25 cellular contexts compared by ENCODE assay signal in genomic region chr7:1351881-1352625, GRCh38.
DNase-seq lines count a peak whose midpoint lies in the region; ATAC-seq and TF ChIP-seq lines count a peak whose summit lies in the region.
"Had no signal": no experiment of that assay in that cellular context is flagged by ENCODE, and none has a peak within 500 bp of the region (broad histone marks: within the 10 kb centered on the region; RNA-seq: fewer than 3 reads in every experiment).

No MANE protein-coding gene starts in this region.

- peaks cover 4% of the 10 kb centered on the region for H3K27me3 Mint-ChIP-seq in activated naive CD4-positive, alpha-beta T cell treated with anti-CD3 and anti-CD28 coated beads for 36 hours (ENCODE audit: low read depth)

- H3K36me3 ChIP-seq in right atrium auricular region (no peaks in the 10 kb centered on the region), aorta (ENCODE audit: control insufficient read depth in 1 of 2, insufficient read depth in 2 of 2, low read length in 1 of 2) (no peaks in the 10 kb centered on the region)
- H3K36me3 ChIP-seq: BE2C; BLaER1 treated with 17β-estradiol and CSF1 and Interleukin-3, amounts not matched to agents 10 nM and 100 nM had no signal

- H3K4me3 ChIP-seq in right atrium auricular region (no peak overlapping the region), aorta (ENCODE audit: low read length in 2 of 2) (no peak overlapping the region)
- H3K4me3 ChIP-seq: A549; BLaER1 treated with 17β-estradiol and CSF1 and Interleukin-3, amounts not matched to agents 10 nM and 100 nM; GM12878; GM23248 had no signal

- no peaks in the 10 kb centered on the region for H3K27me3 ChIP-seq in right atrium auricular region
- no peaks in the 10 kb centered on the region for H3K27me3 ChIP-seq in aorta (ENCODE audit: control insufficient read depth in 1 of 2, insufficient read depth in 2 of 2, low read length in 1 of 2)
- H3K27me3 ChIP-seq: BLaER1 treated with 17β-estradiol and CSF1 and Interleukin-3, amounts not matched to agents 10 nM and 100 nM had no signal

- no peak overlapping the region for H3K27ac Mint-ChIP-seq in activated naive CD4-positive, alpha-beta T cell treated with anti-CD3 and anti-CD28 coated beads for 36 hours
- H3K27ac Mint-ChIP-seq: CD14-positive monocyte; CD4-positive, alpha-beta T cell had no signal

- H3K9me3 ChIP-seq in right atrium auricular region, result no peaks in the 10 kb centered on the region
- no peaks in the 10 kb centered on the region for H3K9me3 ChIP-seq in aorta (ENCODE audit: control insufficient read depth, low read length)
- H3K9me3 ChIP-seq: A549; BE2C; BLaER1 treated with 17β-estradiol and CSF1 and Interleukin-3, amounts not matched to agents 10 nM and 100 nM had no signal

- H3K9me3 Mint-ChIP-seq in activated naive CD4-positive, alpha-beta T cell treated with anti-CD3 and anti-CD28 coated beads for 36 hours, result no peaks in the 10 kb centered on the region
- H3K9me3 Mint-ChIP-seq: CD4-positive, alpha-beta T cell; CD8-positive, alpha-beta memory T cell had no signal

- WGBS in aorta, 2 donors, result 80 to 83% methylated on average over 30 of the region's 30 CpGs

- intact Hi-C loops in Right ventricle myocardium superior (cut with DNase I) (no loop called here), posterior vena cava (cut with DNase I) (no loop called here), aorta (cut with DNase I) (no loop called here)
- intact Hi-C loops in activated naive CD4-positive, alpha-beta T cell treated with anti-CD3 and anti-CD28 coated beads for 36 hours (cut with micrococcal nuclease), result no loop called here

- DNase-seq in Right ventricle myocardium superior, result peak; percentile 17
- no peak for DNase-seq in right atrium auricular region (ENCODE audit: low spot score)
- DNase-seq in left kidney (ENCODE audit: low read depth, low spot score), result peak; percentile 1
- DNase-seq in posterior vena cava (ENCODE audit: low spot score), result peak; percentile 75
- peak; percentile 10 to 71 for DNase-seq in aorta
- DNase-seq in activated naive CD4-positive, alpha-beta T cell treated with anti-CD3 and anti-CD28 coated beads for 36 hours, result no peak
- DNase-seq in islet precursor cell, result no peak
- DNase-seq: 8988T; ACHN; AML-193; BE2C; CD4-positive, alpha-beta T cell; CD8-positive, alpha-beta memory T cell; DMS 273 treated with DMSO at 0.1 percent for 48 hours; DMS79; EL; GDM1; GM23248; H7; HCEC 1CT had no signal

- H3K4me1 ChIP-seq in right atrium auricular region (no peaks in the 10 kb centered on the region), aorta (ENCODE audit: control insufficient read depth in 1 of 2, insufficient read depth in 2 of 2, low read length in 2 of 2) (no peaks in the 10 kb centered on the region)
- H3K4me1 ChIP-seq: BE2C had no signal

- ATAC-seq in Right ventricle myocardium superior (ENCODE audit: poor library complexity) (no peak), aorta (ENCODE audit: low FRiP score) (no peak), HG03097 (IDR thresholded peaks at IDR 0.05; ENCODE audit: low FRiP score, unreplicated experiment) (no peak)
- ATAC-seq: A549, GM12878 had no signal

- H3K36me3 Mint-ChIP-seq in activated naive CD4-positive, alpha-beta T cell treated with anti-CD3 and anti-CD28 coated beads for 36 hours (ENCODE audit: low read depth), result no peaks in the 10 kb centered on the region
- H3K36me3 Mint-ChIP-seq: CD14-positive monocyte; CD8-positive, alpha-beta memory T cell had no signal

- H3K4me1 Mint-ChIP-seq in activated naive CD4-positive, alpha-beta T cell treated with anti-CD3 and anti-CD28 coated beads for 36 hours (ENCODE audit: low read depth), result no peaks in the 10 kb centered on the region
- H3K4me1 Mint-ChIP-seq: CD14-positive monocyte; CD8-positive, alpha-beta memory T cell had no signal

- CTCF ChIA-PET in activated naive CD4-positive, alpha-beta T cell treated with anti-CD3 and anti-CD28 coated beads for 36 hours (lab: Charles Lee), result no interaction called here

- TF ChIP-seq CTCF in right atrium auricular region (IDR thresholded peaks at IDR 0.05), result no peak

- H3K4me3 Mint-ChIP-seq in activated naive CD4-positive, alpha-beta T cell treated with anti-CD3 and anti-CD28 coated beads for 36 hours, result no peak overlapping the region
- H3K4me3 Mint-ChIP-seq: CD14-positive monocyte; CD4-positive, alpha-beta T cell; CD8-positive, alpha-beta memory T cell had no signal

- H3K27ac ChIP-seq in right atrium auricular region, result no peak overlapping the region
- H3K27ac ChIP-seq in aorta (ENCODE audit: low read depth in 1 of 2, low read length in 2 of 2), result no peak overlapping the region
- H3K27ac ChIP-seq: A549; BLaER1 treated with 17β-estradiol and CSF1 and Interleukin-3, amounts not matched to agents 10 nM and 100 nM; GM23248 had no signal

Comparison
In these comparisons a context has a peak if more than half of its experiments do, and no peak if none do; other contexts are left out.
1. DNase-seq: peak in Right ventricle myocardium superior (single experiment), left kidney (single experiment), posterior vena cava (single experiment) and aorta (2 of 2); none in right atrium auricular region (single experiment), activated naive CD4-positive, alpha-beta T cell treated with anti-CD3 and anti-CD28 coated beads for 36 hours (single experiment) and islet precursor cell (single experiment).